In genomic region chr17:48909796-48910195, GRCh38 we compare ENCODE assay signal across 9 cellular contexts. TPM values are rescaled to one million over a fixed set of nuclear protein-coding genes. Genes with fewer than 3 reads are reported as not detected.
A peak's percentile ranks its signal among the peaks of the same experiment; 100 is the strongest.
DNase-seq lines count a peak whose midpoint lies in the region; ATAC-seq and TF ChIP-seq lines count a peak whose summit lies in the region.
"Had no signal": no experiment of that assay in that cellular context is flagged by ENCODE, and none has a peak within 500 bp of the region (broad histone marks: within the 10 kb centered on the region; RNA-seq: fewer than 3 reads in every experiment).

No MANE protein-coding gene starts in this region.

- H3K36me3 Mint-ChIP-seq in activated T-cell treated with anti-CD3 and anti-CD28 coated beads, Interleukin-2, amount 50 U/mL, for 72 hours (ENCODE audit: insufficient read depth in 2 of 2) = peaks cover 35 to 45% of the 10 kb centered on the region in 2 donors
- peaks cover 4 to 19% (median 17%) of the 10 kb centered on the region in 3 donors for H3K36me3 Mint-ChIP-seq in immature natural killer cell

- no peaks in the 10 kb centered on the region for H3K27me3 Mint-ChIP-seq in activated T-cell treated with anti-CD3 and anti-CD28 coated beads, Interleukin-2, amount 50 U/mL, for 72 hours (ENCODE audit: low read depth)
- H3K27me3 Mint-ChIP-seq in immature natural killer cell (ENCODE audit: low read depth in 3 of 3) = peaks cover 3 to 5% (median 4%) of the 10 kb centered on the region in 3 donors

- no peaks in the 10 kb centered on the region for H3K9me3 ChIP-seq in adipocyte (ENCODE audit: control insufficient read depth, low read length)
- no peaks in the 10 kb centered on the region for H3K9me3 ChIP-seq in suprapubic skin

- no peak for TF ChIP-seq POLR2A in suprapubic skin (IDR thresholded peaks at IDR 0.05)

- DNase-seq in activated T-cell treated with anti-CD3 and anti-CD28 coated beads, Interleukin-2, amount 50 U/mL, for 72 hours = peak; percentile 26 to 34
- DNase-seq in activated T-cell treated with anti-CD3 and anti-CD28 coated beads for 4 hours = no peak
- peak; percentile 32 for DNase-seq in adipocyte (ENCODE audit: low read depth)
- DNase-seq in immature natural killer cell = no peak
- no peak for DNase-seq in suprapubic skin (ENCODE audit: low spot score in 2 of 2)
- no peak for DNase-seq in 8988T
- DNase-seq in H4 (ENCODE audit: low spot score) = no peak
- DNase-seq in NCI-H1092 treated with DMSO at 0.1 percent for 48 hours (lab: John Stamatoyannopoulos, UW) = no peak
- DNase-seq: activated CD8-positive, alpha-beta memory T cell treated with anti-CD3 and anti-CD28 coated beads, Interleukin-2, amount 50 U/mL, for 4 hours had no signal

- no peaks in the 10 kb centered on the region for H3K9me3 Mint-ChIP-seq in activated T-cell treated with anti-CD3 and anti-CD28 coated beads, Interleukin-2, amount 50 U/mL, for 72 hours
- H3K9me3 Mint-ChIP-seq in immature natural killer cell = no peaks in the 10 kb centered on the region

- peaks cover 76% of the 10 kb centered on the region for H3K4me1 Mint-ChIP-seq in activated T-cell treated with anti-CD3 and anti-CD28 coated beads, Interleukin-2, amount 50 U/mL, for 72 hours (ENCODE audit: low read depth)
- H3K4me1 Mint-ChIP-seq in immature natural killer cell = peaks cover 53 to 67% of the 10 kb centered on the region in 2 donors

- peak overlapping the region; percentile 99 for H3K27ac Mint-ChIP-seq in activated T-cell treated with anti-CD3 and anti-CD28 coated beads, Interleukin-2, amount 50 U/mL, for 72 hours
- H3K27ac Mint-ChIP-seq in immature natural killer cell = peak overlapping the region; percentile 94 to 98 (median 96)

- no peak for TF ChIP-seq CTCF in suprapubic skin (IDR thresholded peaks at IDR 0.05)

- peak in 1 of 2 donors; percentile 8 for ATAC-seq in activated T-cell treated with anti-CD3 and anti-CD28 coated beads, Interleukin-2, amount 50 U/mL, for 72 hours (replicated peaks in 1 of 2)

- H3K4me3 Mint-ChIP-seq in activated T-cell treated with anti-CD3 and anti-CD28 coated beads, Interleukin-2, amount 50 U/mL, for 72 hours = peak overlapping the region; percentile 95 to 99
- peak overlapping the region; percentile 84 to 98 (median 89) for H3K4me3 Mint-ChIP-seq in immature natural killer cell

- H3K4me1 ChIP-seq in adipocyte (ENCODE audit: control insufficient read depth, insufficient read depth, low read length) = peaks cover 58% of the 10 kb centered on the region
- peaks cover 41% of the 10 kb centered on the region for H3K4me1 ChIP-seq in suprapubic skin

- H3K27me3 ChIP-seq in adipocyte (replicated peaks; ENCODE audit: control insufficient read depth, insufficient read depth, low read length) = no peaks in the 10 kb centered on the region
- H3K27me3 ChIP-seq in suprapubic skin = no peaks in the 10 kb centered on the region

- H3K4me3 ChIP-seq in adipocyte (ENCODE audit: low read length) = peak overlapping the region; percentile 89
- H3K4me3 ChIP-seq in suprapubic skin = peak overlapping the region; percentile 96

- no peak for TF ChIP-seq EP300 in suprapubic skin (IDR thresholded peaks at IDR 0.05)

- 55% methylated on average over 4 of the region's 4 CpGs for WGBS in suprapubic skin

- no peak overlapping the region for H3K27ac ChIP-seq in suprapubic skin

- peak overlapping the region; percentile 88 for H3K9ac ChIP-seq in adipocyte (ENCODE audit: low read length)

- peaks cover 28% of the 10 kb centered on the region for H3K36me3 ChIP-seq in adipocyte (ENCODE audit: control insufficient read depth, insufficient read depth, low read length, severe bottlenecking)
- H3K36me3 ChIP-seq in suprapubic skin = peaks cover 13% of the 10 kb centered on the region

RNA-seq across cellular contexts. Expression of gene UBE2Z, which starts 1.6 kb away (rescaled TPM):
- total RNA-seq in activated T-cell treated with anti-CD3 and anti-CD28 coated beads, Interleukin-2, amount 50 U/mL, for 72 hours = 100 to 1,000 TPM; 133 to 191 TPM
- polyA plus RNA-seq in immature natural killer cell = 10 to 100 TPM; 62.4 to 84.3 (median 65.3) TPM
- total RNA-seq in suprapubic skin = 10 to 100 TPM; 57.2 to 73.2 (median 69.7) TPM
- total RNA-seq in H4 (2014; rRNA removed; shearing (Covaris generic)) = 48.2 and 60.8 TPM in 2 replicates

RNA-seq across cellular contexts. Expression of gene ATP5MC1, which starts 17.2 kb away (rescaled TPM):
- 10 to 100 TPM; 45.9 to 52.9 TPM for total RNA-seq in activated T-cell treated with anti-CD3 and anti-CD28 coated beads, Interleukin-2, amount 50 U/mL, for 72 hours
- 100 to 1,000 TPM; 136 to 179 (median 160) TPM for polyA plus RNA-seq in immature natural killer cell
- 100 to 1,000 TPM in 3 of 4 donors, 10 to 100 TPM in 1; 79.8 to 128 (median 112) TPM for total RNA-seq in suprapubic skin
- total RNA-seq in H4 (2014; rRNA removed; shearing (Covaris generic)) = 214 and 312 TPM in 2 replicates

RNA-seq across cellular contexts. Expression of gene SNF8, which starts 34.8 kb away (rescaled TPM):
- 10 to 100 TPM; 54.7 to 54.8 TPM for total RNA-seq in activated T-cell treated with anti-CD3 and anti-CD28 coated beads, Interleukin-2, amount 50 U/mL, for 72 hours
- 100 to 1,000 TPM; 143 to 170 (median 148) TPM for polyA plus RNA-seq in immature natural killer cell
- 10 to 100 TPM; 41.1 to 80.1 (median 63.6) TPM for total RNA-seq in suprapubic skin
- total RNA-seq in H4 (2014; rRNA removed; shearing (Covaris generic)) = 101 and 191 TPM in 2 replicates

RNA-seq across cellular contexts. Expression of gene GIP, which starts 58.6 kb away (rescaled TPM):
- total RNA-seq in activated T-cell treated with anti-CD3 and anti-CD28 coated beads, Interleukin-2, amount 50 U/mL, for 72 hours = not detected
- polyA plus RNA-seq in immature natural killer cell = not detected
- total RNA-seq in suprapubic skin = not detected
- total RNA-seq in H4 (2014; rRNA removed; shearing (Covaris generic)) = not detected in 2 replicates

Comparison
In these comparisons a context has a peak if more than half of its experiments do, and no peak if none do; other contexts are left out.
1. DNase-seq: peak in activated T-cell treated with anti-CD3 and anti-CD28 coated beads, Interleukin-2, amount 50 U/mL, for 72 hours (2 of 2) and adipocyte (single experiment); none in activated T-cell treated with anti-CD3 and anti-CD28 coated beads for 4 hours (single experiment), immature natural killer cell (0 of 3), suprapubic skin (0 of 2), 8988T (single experiment), H4 (single experiment) and NCI-H1092 treated with DMSO at 0.1 percent for 48 hours (single experiment).